Comparison of ENCODE assay signal across 18 cellular contexts in genomic region chr10:125607689-125608290, GRCh38.
DNase-seq lines count a peak whose midpoint lies in the region; ATAC-seq, FAIRE-seq and TF ChIP-seq lines count a peak whose summit lies in the region.
"Had no signal": no experiment of that assay in that cellular context is flagged by ENCODE, and none has a peak within 500 bp of the region (broad histone marks: within the 10 kb centered on the region; RNA-seq: fewer than 3 reads in every experiment).

No MANE protein-coding gene starts in this region.

- H3K36me3 Mint-ChIP-seq in osteocyte (ENCODE audit: unreplicated experiment): no peaks in the 10 kb centered on the region
- H3K36me3 Mint-ChIP-seq: CD4-positive, CD25-positive, alpha-beta regulatory T cell had no signal

- H3K9ac ChIP-seq in endothelial cell of umbilical vein (replicated peaks; ENCODE audit: extremely low read depth, insufficient read depth, low read length): no peak overlapping the region
- H3K9ac ChIP-seq: BLaER1 treated with 17β-estradiol and CSF1 and Interleukin-3, amounts not matched to agents 10 nM and 100 nM had no signal

- POLR2A ChIA-PET in endothelial cell of umbilical vein (lab: Charles Lee): no interaction called here

- no peaks in the 10 kb centered on the region for H4K20me1 ChIP-seq in endothelial cell of umbilical vein (replicated peaks; ENCODE audit: control insufficient read depth, extremely low read depth, insufficient read depth, low read length)
- H4K20me1 ChIP-seq: BLaER1 treated with 17β-estradiol and CSF1 and Interleukin-3, amounts not matched to agents 10 nM and 100 nM had no signal

- no peaks in the 10 kb centered on the region for H3K79me2 ChIP-seq in endothelial cell of umbilical vein (ENCODE audit: control insufficient read depth, insufficient read depth, low read length)

- FAIRE-seq in endothelial cell of umbilical vein (lab: Jason Lieb, UNC): no peak
- FAIRE-seq: GM19239, H1 had no signal

- H3K27me3 Mint-ChIP-seq in osteocyte (ENCODE audit: unreplicated experiment): no peaks in the 10 kb centered on the region
- H3K27me3 Mint-ChIP-seq: CD4-positive, CD25-positive, alpha-beta regulatory T cell had no signal

- TF ChIP-seq POLR2A in endothelial cell of umbilical vein (IDR thresholded peaks at IDR 0.05; ENCODE audit: low read depth, low read length): no peak

- H3K4me2 ChIP-seq in endothelial cell of umbilical vein (ENCODE audit: insufficient read depth, low read length): no peak overlapping the region
- H3K4me2 ChIP-seq: BLaER1 treated with 17β-estradiol and CSF1 and Interleukin-3, amounts not matched to agents 10 nM and 100 nM had no signal

- no peak overlapping the region for H3K27ac Mint-ChIP-seq in osteocyte (ENCODE audit: unreplicated experiment)
- H3K27ac Mint-ChIP-seq: CD4-positive, CD25-positive, alpha-beta regulatory T cell; HFFc6 had no signal

- no peaks in the 10 kb centered on the region for H3K27me3 ChIP-seq in right atrium auricular region
- H3K27me3 ChIP-seq in endothelial cell of umbilical vein (ENCODE audit: control insufficient read depth in 2 of 2, insufficient read depth in 2 of 2, low read length in 2 of 2): no peaks in the 10 kb centered on the region
- H3K27me3 ChIP-seq: BLaER1 treated with 17β-estradiol and CSF1 and Interleukin-3, amounts not matched to agents 10 nM and 100 nM had no signal

- H3K4me1 Mint-ChIP-seq in osteocyte (ENCODE audit: unreplicated experiment): no peaks in the 10 kb centered on the region
- H3K4me1 Mint-ChIP-seq: CD4-positive, CD25-positive, alpha-beta regulatory T cell had no signal

- no peak overlapping the region for H3K4me3 Mint-ChIP-seq in osteocyte (ENCODE audit: unreplicated experiment)
- H3K4me3 Mint-ChIP-seq: CD4-positive, CD25-positive, alpha-beta regulatory T cell; HFFc6 had no signal

- intact Hi-C loops in Right ventricle myocardium inferior (cut with DNase I) (no loop called here), endothelial cell of umbilical vein (cut with micrococcal nuclease) (loop anchor here (2.0 to 5.0 kb wide), 4 partner anchors 70 to 690 kb away; partner anchors contain the start of genes CTBP2 and EDRF1)

- ATAC-seq in Right ventricle myocardium inferior (no peak), HG02870 (IDR thresholded peaks at IDR 0.05; ENCODE audit: unreplicated experiment) (no peak), HG03280 (IDR thresholded peaks at IDR 0.05; ENCODE audit: unreplicated experiment) (no peak)

- no peak overlapping the region for H2AFZ ChIP-seq in endothelial cell of umbilical vein (ENCODE audit: low read depth, low read length)

- H3K36me3 ChIP-seq in right atrium auricular region: no peaks in the 10 kb centered on the region
- no peaks in the 10 kb centered on the region for H3K36me3 ChIP-seq in endothelial cell of umbilical vein (ENCODE audit: control insufficient read depth in 2 of 2, extremely low read depth in 1 of 2, insufficient read depth in 2 of 2, low read length in 2 of 2)
- H3K36me3 ChIP-seq: BLaER1 treated with 17β-estradiol and CSF1 and Interleukin-3, amounts not matched to agents 10 nM and 100 nM had no signal

- no peak for TF ChIP-seq CTCF in right atrium auricular region (IDR thresholded peaks at IDR 0.05)
- TF ChIP-seq CTCF in endothelial cell of umbilical vein (IDR thresholded peaks at IDR 0.05; ENCODE audit: extremely low read depth in 1 of 2, insufficient read depth in 1 of 2, low read depth in 1 of 2, low read length in 2 of 2): no peak
- no peak for TF ChIP-seq CTCF in osteocyte (IDR thresholded peaks at IDR 0.05)

- BruUV-seq in endothelial cell of umbilical vein (replicated peaks; lab: Mats Ljungman, UMichigan): no TSS peak

- H3K4me1 ChIP-seq in right atrium auricular region (no peaks in the 10 kb centered on the region), endothelial cell of umbilical vein (ENCODE audit: control insufficient read depth, extremely low read depth, insufficient read depth, low read length) (peaks cover 28% of the 10 kb centered on the region)
- H3K4me1 ChIP-seq: BLaER1 treated with 17β-estradiol and CSF1 and Interleukin-3, amounts not matched to agents 10 nM and 100 nM had no signal

- H3K27ac ChIP-seq in right atrium auricular region (no peak overlapping the region), endothelial cell of umbilical vein (ENCODE audit: insufficient read depth, low read depth, low read length) (peak overlapping the region; percentile 62)
- H3K27ac ChIP-seq: 22Rv1; BLaER1 treated with 17β-estradiol and CSF1 and Interleukin-3, amounts not matched to agents 10 nM and 100 nM; HL-60 had no signal

- no peaks in the 10 kb centered on the region for H3K9me3 ChIP-seq in right atrium auricular region
- H3K9me3 ChIP-seq in endothelial cell of umbilical vein (replicated peaks; ENCODE audit: control insufficient read depth, insufficient read depth, low read length): no peaks in the 10 kb centered on the region
- H3K9me3 ChIP-seq: BLaER1 treated with 17β-estradiol and CSF1 and Interleukin-3, amounts not matched to agents 10 nM and 100 nM had no signal

- H3K4me3 ChIP-seq in right atrium auricular region (no peak overlapping the region), endothelial cell of umbilical vein (replicated peaks in 1 of 3; ENCODE audit: insufficient read depth in 1 of 3, low read depth in 1 of 3, low read length in 3 of 3) (no peak overlapping the region)
- H3K4me3 ChIP-seq: BLaER1 treated with 17β-estradiol and CSF1 and Interleukin-3, amounts not matched to agents 10 nM and 100 nM had no signal

- dilution Hi-C loops in endothelial cell of umbilical vein (cut with MboI; ENCODE audit: extremely low pct_ligation_motif_present, low sequenced_read_pairs): no loop called here

- peaks cover 4% of the 10 kb centered on the region for H3K9me3 Mint-ChIP-seq in osteocyte (ENCODE audit: unreplicated experiment)
- H3K9me3 Mint-ChIP-seq: HFFc6 had no signal

- H3K9me1 ChIP-seq in endothelial cell of umbilical vein (replicated peaks; ENCODE audit: control insufficient read depth, extremely low read depth, insufficient read depth, low read length): no peaks in the 10 kb centered on the region

- CTCF ChIA-PET in endothelial cell of umbilical vein (lab: Charles Lee): interaction anchor here (0.9 to 2.5 kb wide), 6 partner anchors 12 to 559 kb away, joined by 3 to 22 read pairs (median 4); no protein-coding TSS in a partner anchor

- DNase-seq in right atrium auricular region (ENCODE audit: low spot score): peak; percentile 32
- no peak for DNase-seq in Right ventricle myocardium inferior (ENCODE audit: missing footprints)
- peak; percentile 48 for DNase-seq in endothelial cell of umbilical vein (ENCODE audit: low read depth, low spot score)
- peak; percentile 44 for DNase-seq in osteocyte (ENCODE audit: extremely low spot score, unreplicated experiment)
- no peak for DNase-seq in NCI-H82 (lab: John Stamatoyannopoulos, UW)
- DNase-seq: ACHN; CD4-positive, CD25-positive, alpha-beta regulatory T cell; DMS53; GF-D8; HCEC 1CT; HFFc6 had no signal

TF ChIP-seq in endothelial cell of umbilical vein, 7 proteins besides CTCF, POLR2A, EP300 and RAD21:
- TF ChIP-seq GATA2 (IDR thresholded peaks at IDR 0.05; ENCODE audit: insufficient read depth, insufficient read length, low read depth, low read length) (peak; percentile 29), POLR2AphosphoS5 (IDR thresholded peaks at IDR 0.05; ENCODE audit: insufficient read depth, low read depth, low read length) (no peak), FOS (IDR thresholded peaks at IDR 0.05; ENCODE audit: borderline replicate concordance, insufficient read depth, low read length) (peak; percentile 18)
TF ChIP-seq in endothelial cell of umbilical vein: peak in this region for 2.

Comparison
In these comparisons a context has a peak if more than half of its experiments do, and no peak if none do; other contexts are left out.
1. DNase-seq: peak in right atrium auricular region (single experiment), endothelial cell of umbilical vein (single experiment) and osteocyte (single experiment); none in Right ventricle myocardium inferior (single experiment) and NCI-H82 (single experiment).